9 cellular contexts compared by ENCODE assay signal in the genomic region with DNA sequence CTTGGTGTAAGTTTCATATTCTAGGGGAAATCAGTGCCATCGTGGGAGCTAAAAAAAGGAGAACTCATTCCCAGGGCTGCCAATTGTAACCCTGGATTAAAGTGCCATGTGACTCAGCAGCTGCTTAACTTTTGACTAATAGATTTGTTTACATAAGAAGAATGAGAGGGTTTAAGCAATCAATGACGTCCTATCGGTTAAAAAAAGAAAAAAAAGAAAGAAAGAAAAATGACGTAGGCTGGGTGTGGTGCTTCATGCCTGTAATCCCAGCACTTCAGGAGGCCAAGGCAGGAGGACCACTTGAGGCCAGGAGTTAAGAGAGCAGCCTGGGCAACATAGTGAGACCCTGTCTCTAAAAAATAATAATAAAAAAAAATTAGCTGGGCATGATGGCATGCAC.
DNase-seq lines count a peak whose midpoint lies in the region; ATAC-seq, FAIRE-seq and TF ChIP-seq lines count a peak whose summit lies in the region.
"Had no signal": no experiment of that assay in that cellular context is flagged by ENCODE, and none has a peak within 500 bp of the region (broad histone marks: within the 10 kb centered on the region; RNA-seq: fewer than 3 reads in every experiment).

No MANE protein-coding gene starts in this region.

- peaks cover 80% of the 10 kb centered on the region for H3K4me1 Mint-ChIP-seq in activated T-helper 17 cell treated with anti-CD3 and anti-CD28 coated beads, Interleukin-2, amount 50 U/mL, for 72 hours
- peaks cover 33% of the 10 kb centered on the region for H3K4me1 Mint-ChIP-seq in endothelial cell (ENCODE audit: unreplicated experiment)

- TF ChIP-seq CTCF in cardiac muscle cell (IDR thresholded peaks at IDR 0.05; ENCODE audit: low read depth, low read length): no peak
- no peak for TF ChIP-seq CTCF in keratinocyte (optimal IDR thresholded peaks at IDR 0.05 in 1 of 3, IDR thresholded peaks at IDR 0.05 in 1 of 3, conservative IDR thresholded peaks at IDR 0.05 in 1 of 3; ENCODE audit: extremely low read depth in 1 of 3, insufficient read depth in 2 of 3, low read length in 3 of 3)
- TF ChIP-seq CTCF in prostate gland (IDR thresholded peaks at IDR 0.05): no peak
- TF ChIP-seq CTCF in endothelial cell (IDR thresholded peaks at IDR 0.05; ENCODE audit: unreplicated experiment): no peak

- H3K4me3 ChIP-seq in cardiac muscle cell: no peak overlapping the region
- no peak overlapping the region for H3K4me3 ChIP-seq in keratinocyte (ENCODE audit: control insufficient read depth in 2 of 3, extremely low read depth in 1 of 3, insufficient read depth in 2 of 3, low read depth in 1 of 3, low read length in 3 of 3)
- H3K4me3 ChIP-seq in aorta (ENCODE audit: low read length in 2 of 2): no peak overlapping the region
- H3K4me3 ChIP-seq in prostate gland: no peak overlapping the region

- peak overlapping the region; percentile 77 for H3K4me2 ChIP-seq in keratinocyte (ENCODE audit: control insufficient read depth, extremely low read depth, insufficient read depth, low read depth, low read length)
- H3K4me2 ChIP-seq: KMS-11 had no signal

- 2 to 5% methylated on average over 4 of the region's 4 CpGs for WGBS in aorta, 2 donors
- 47% methylated on average over 4 of the region's 4 CpGs for WGBS in prostate gland

- DNase-seq in cardiac muscle cell (ENCODE audit: low read depth in 1 of 2, low spot score in 1 of 2): peak in 1 of 2 donors; percentile 72
- no peak for DNase-seq in cardiac septum (ENCODE audit: low spot score)
- no peak for DNase-seq in keratinocyte (ENCODE audit: low read depth, low spot score)
- DNase-seq in aorta: no peak
- no peak for DNase-seq in prostate gland (ENCODE audit: low spot score)
- no peak for DNase-seq in endothelial cell (ENCODE audit: low spot score)

- H3K9me1 ChIP-seq in keratinocyte (ENCODE audit: control insufficient read depth, extremely low read depth, insufficient read depth, low read length): no peaks in the 10 kb centered on the region

- intact Hi-C loops in cardiac septum (cut with DNase I) (no loop called here), aorta (cut with DNase I) (loop anchor here in 1 of 2 donors (10.0 kb wide), 1 partner anchor 216 kb away; no protein-coding TSS in a partner anchor), prostate gland (cut with DNase I) (no loop called here)

- dilution Hi-C loops in keratinocyte (cut with MboI; ENCODE audit: extremely low pct_ligation_motif_present, low sequenced_read_pairs): no loop called here

- peaks cover 33% of the 10 kb centered on the region for H3K79me2 ChIP-seq in keratinocyte (ENCODE audit: control insufficient read depth, insufficient read depth, low read length)

- peak overlapping the region; percentile 57 for H3K4me3 Mint-ChIP-seq in activated T-helper 17 cell treated with anti-CD3 and anti-CD28 coated beads, Interleukin-2, amount 50 U/mL, for 72 hours
- no peak overlapping the region for H3K4me3 Mint-ChIP-seq in endothelial cell (ENCODE audit: unreplicated experiment)

- H3K36me3 ChIP-seq in cardiac muscle cell (no peaks in the 10 kb centered on the region), keratinocyte (ENCODE audit: control insufficient read depth in 2 of 2, extremely low read depth in 1 of 2, insufficient read depth in 2 of 2, low read length in 2 of 2) (peaks cover 0 to 1% of the 10 kb centered on the region in 2 experiments), aorta (ENCODE audit: control insufficient read depth in 1 of 2, insufficient read depth in 2 of 2, low read length in 1 of 2) (no peaks in the 10 kb centered on the region), prostate gland (no peaks in the 10 kb centered on the region)

- no peaks in the 10 kb centered on the region for H4K20me1 ChIP-seq in keratinocyte (ENCODE audit: control insufficient read depth, extremely low read depth, insufficient read depth, low read length)

- H3K27ac ChIP-seq in cardiac muscle cell: peak overlapping the region; percentile 48
- H3K27ac ChIP-seq in keratinocyte (ENCODE audit: control insufficient read depth, insufficient read depth, low read length): peak overlapping the region; percentile 96
- peak overlapping the region in 1 of 2 donors; percentile 59 for H3K27ac ChIP-seq in aorta (ENCODE audit: low read depth in 1 of 2, low read length in 2 of 2)
- H3K27ac ChIP-seq in prostate gland: peak overlapping the region in 1 of 2 donors; percentile 31
- H3K27ac ChIP-seq: KMS-11 had no signal

- peak; percentile 47 for ATAC-seq in activated T-helper 17 cell treated with anti-CD3 and anti-CD28 coated beads, Interleukin-2, amount 50 U/mL, for 72 hours (replicated peaks)
- ATAC-seq in aorta (ENCODE audit: low FRiP score) (peak; percentile 34), GM19023 (IDR thresholded peaks at IDR 0.05; ENCODE audit: unreplicated experiment) (no peak)

- H3K9me3 ChIP-seq in cardiac muscle cell (ENCODE audit: low read depth) (no peaks in the 10 kb centered on the region), keratinocyte (ENCODE audit: control insufficient read depth, low read depth, low read length) (no peaks in the 10 kb centered on the region), aorta (ENCODE audit: control insufficient read depth, low read length) (no peaks in the 10 kb centered on the region), prostate gland (no peaks in the 10 kb centered on the region)

- H3K9me3 Mint-ChIP-seq in activated T-helper 17 cell treated with anti-CD3 and anti-CD28 coated beads, Interleukin-2, amount 50 U/mL, for 72 hours: no peaks in the 10 kb centered on the region
- no peaks in the 10 kb centered on the region for H3K9me3 Mint-ChIP-seq in endothelial cell (ENCODE audit: unreplicated experiment)

- H3K27me3 ChIP-seq in cardiac muscle cell (no peaks in the 10 kb centered on the region), keratinocyte (ENCODE audit: control insufficient read depth, extremely low read depth, insufficient read depth, low read length) (no peaks in the 10 kb centered on the region), aorta (ENCODE audit: control insufficient read depth in 1 of 2, insufficient read depth in 2 of 2, low read length in 1 of 2) (no peaks in the 10 kb centered on the region), prostate gland (replicated peaks; ENCODE audit: insufficient read depth) (no peaks in the 10 kb centered on the region)

- FAIRE-seq in keratinocyte (lab: Jason Lieb, UNC): peak; percentile 68

- peaks cover 60% of the 10 kb centered on the region for H3K4me1 ChIP-seq in cardiac muscle cell (ENCODE audit: low read depth)
- peaks cover 32% of the 10 kb centered on the region for H3K4me1 ChIP-seq in keratinocyte (ENCODE audit: control insufficient read depth, extremely low read depth, insufficient read depth, low read length)
- H3K4me1 ChIP-seq in aorta (ENCODE audit: control insufficient read depth in 1 of 2, insufficient read depth in 2 of 2, low read length in 2 of 2): peaks cover 2 to 4% of the 10 kb centered on the region in 2 donors
- no peaks in the 10 kb centered on the region for H3K4me1 ChIP-seq in prostate gland (replicated peaks)

- H2AFZ ChIP-seq in keratinocyte (ENCODE audit: control insufficient read depth, low read length): no peak overlapping the region

- H3K27ac Mint-ChIP-seq in activated T-helper 17 cell treated with anti-CD3 and anti-CD28 coated beads, Interleukin-2, amount 50 U/mL, for 72 hours: peak overlapping the region; percentile 66
- no peak overlapping the region for H3K27ac Mint-ChIP-seq in endothelial cell (ENCODE audit: unreplicated experiment)

- H3K27me3 Mint-ChIP-seq in activated T-helper 17 cell treated with anti-CD3 and anti-CD28 coated beads, Interleukin-2, amount 50 U/mL, for 72 hours: no peaks in the 10 kb centered on the region
- peaks cover 2% of the 10 kb centered on the region for H3K27me3 Mint-ChIP-seq in endothelial cell (ENCODE audit: unreplicated experiment)

- peak overlapping the region; percentile 62 for H3K9ac ChIP-seq in keratinocyte (ENCODE audit: control insufficient read depth, extremely low read depth, insufficient read depth, low read length)
- H3K9ac ChIP-seq: KMS-11 had no signal

- no peak for TF ChIP-seq POLR2A in prostate gland (IDR thresholded peaks at IDR 0.05)

- H3K36me3 Mint-ChIP-seq in activated T-helper 17 cell treated with anti-CD3 and anti-CD28 coated beads, Interleukin-2, amount 50 U/mL, for 72 hours (ENCODE audit: low read depth): peaks cover 55% of the 10 kb centered on the region
- H3K36me3 Mint-ChIP-seq in endothelial cell (ENCODE audit: low read depth, unreplicated experiment): no peaks in the 10 kb centered on the region
